In genomic region chr15:37223089-37223488, GRCh38 we compare ENCODE assay signal across 22 cellular contexts.
A peak's percentile ranks its signal among the peaks of the same experiment; 100 is the strongest.
DNase-seq lines count a peak whose midpoint lies in the region; ATAC-seq and TF ChIP-seq lines count a peak whose summit lies in the region.
"Had no signal": no experiment of that assay in that cellular context is flagged by ENCODE, and none has a peak within 500 bp of the region (broad histone marks: within the 10 kb centered on the region; RNA-seq: fewer than 3 reads in every experiment).

No MANE protein-coding gene starts in this region.

- no peaks in the 10 kb centered on the region for H3K9me3 ChIP-seq in endocrine pancreas (ENCODE audit: control insufficient read depth, low read length)
- no peaks in the 10 kb centered on the region for H3K9me3 ChIP-seq in neural cell (ENCODE audit: low read length)
- H3K9me3 ChIP-seq: BE2C, BLaER1 had no signal

- TF ChIP-seq EP300 in neural cell (conservative IDR thresholded peaks at IDR 0.05; ENCODE audit: poor library complexity, severe bottlenecking), result no peak

- H3K36me3 ChIP-seq in endocrine pancreas (ENCODE audit: control insufficient read depth, insufficient read depth, low read length), result no peaks in the 10 kb centered on the region
- H3K36me3 ChIP-seq in neural cell (ENCODE audit: insufficient read depth, low read length), result no peaks in the 10 kb centered on the region
- H3K36me3 ChIP-seq: BE2C, BLaER1 had no signal

- TF ChIP-seq CTCF in neural cell (IDR thresholded peaks at IDR 0.05; ENCODE audit: poor library complexity, severe bottlenecking), result no peak

- H4K20me1 ChIP-seq in neural cell (ENCODE audit: insufficient read depth), result no peaks in the 10 kb centered on the region
- H4K20me1 ChIP-seq: BLaER1 had no signal

- no peak overlapping the region for H3K9ac ChIP-seq in endocrine pancreas (ENCODE audit: control insufficient read depth, insufficient read depth, low read length)
- no peak overlapping the region for H3K9ac ChIP-seq in neural cell (ENCODE audit: low read length)
- H3K9ac ChIP-seq: BLaER1 had no signal

- H3K4me1 ChIP-seq in endocrine pancreas (ENCODE audit: control insufficient read depth, insufficient read depth, low read length), result peaks cover 37% of the 10 kb centered on the region
- H3K4me1 ChIP-seq: BLaER1 had no signal

- H2AFZ ChIP-seq in neural cell (ENCODE audit: low read depth, low read length), result no peak overlapping the region

- no peak for ATAC-seq in GM21723 (IDR thresholded peaks at IDR 0.05; ENCODE audit: unreplicated experiment)
- ATAC-seq in GM21423 (IDR thresholded peaks at IDR 0.05; ENCODE audit: unreplicated experiment), result no peak
- ATAC-seq: GM12878 had no signal

- peak overlapping the region; percentile 89 for H3K27ac ChIP-seq in neural cell (ENCODE audit: low read length)
- H3K27ac ChIP-seq: BLaER1 had no signal

- no peak overlapping the region for H3K4me2 ChIP-seq in neural cell (ENCODE audit: low read length)
- H3K4me2 ChIP-seq: BLaER1 had no signal

- DNase-seq in SK-N-DZ (ENCODE audit: low spot score), result peak; percentile 31
- DNase-seq: 8988T; ACHN; BE2C; C1 segment of cervical spinal cord; CD4-positive, alpha-beta memory T cell; CD4-positive, CD25-positive, alpha-beta regulatory T cell; CD8-positive, alpha-beta memory T cell; COR-L47; DMS 273 treated with DMSO at 0.1 percent for 48 hours; DMS153; DMS53; DMS79; DND-41; EL; GDM1 had no signal

- H3K9me2 ChIP-seq in neural cell (ENCODE audit: insufficient read depth, low read length), result no peaks in the 10 kb centered on the region

- no peaks in the 10 kb centered on the region for H3K27me3 ChIP-seq in endocrine pancreas (ENCODE audit: control insufficient read depth, insufficient read depth, low read length)
- no peaks in the 10 kb centered on the region for H3K27me3 ChIP-seq in neural cell (ENCODE audit: insufficient read depth, low read depth, low read length)
- H3K27me3 ChIP-seq: BE2C, BLaER1 had no signal

- no peaks in the 10 kb centered on the region for H3K79me2 ChIP-seq in neural cell (replicated peaks; ENCODE audit: insufficient read depth, low read length)

- H3K4me3 ChIP-seq in endocrine pancreas (ENCODE audit: control insufficient read depth, insufficient read depth, low read length) (peak overlapping the region; percentile 96), neural cell (ENCODE audit: low read length) (no peak overlapping the region)
- H3K4me3 ChIP-seq: BLaER1, GM12878 had no signal

- peaks cover 9% of the 10 kb centered on the region for H3F3A ChIP-seq in neural cell (ENCODE audit: insufficient read depth, low read length, poor library complexity, severe bottlenecking)

- TF ChIP-seq RAD21 in neural cell (conservative IDR thresholded peaks at IDR 0.05), result no peak

TF ChIP-seq in neural cell, 6 proteins besides CTCF, POLR2A, EP300 and RAD21:
- TF ChIP-seq POLR2AphosphoS5 (IDR thresholded peaks at IDR 0.05) (no peak), SMC3 (conservative IDR thresholded peaks at IDR 0.05; ENCODE audit: poor library complexity) (no peak), EZH2 (IDR thresholded peaks at IDR 0.05; ENCODE audit: borderline replicate concordance, insufficient read depth, low read length, poor library complexity, severe bottlenecking) (no peak), REST (IDR thresholded peaks at IDR 0.05; ENCODE audit: borderline replicate concordance) (no peak), TAF1 (IDR thresholded peaks at IDR 0.05; ENCODE audit: low read depth) (no peak), MXI1 (conservative IDR thresholded peaks at IDR 0.05; ENCODE audit: poor library complexity, severe bottlenecking) (no peak)
